In genomic region chr6:34697544-34697836, GRCh38 we compare ENCODE assay signal across 1 cellular context.
TF ChIP-seq lines count a peak whose summit lies in the region.

No MANE protein-coding gene starts in this region.

TF ChIP-seq in K562, 482 proteins besides CTCF, POLR2A, EP300 and RAD21 (continued from another document):
- TF ChIP-seq ZNF277 (CRISPR knock-in tag; IDR thresholded peaks at IDR 0.05; ENCODE audit: borderline replicate concordance) = no peak
- no peak for TF ChIP-seq PKNOX1 (IDR thresholded peaks at IDR 0.05)
- TF ChIP-seq BCL6 (CRISPR knock-in tag; IDR thresholded peaks at IDR 0.05) = no peak
- TF ChIP-seq KLF1 (tag; IDR thresholded peaks at IDR 0.05) = no peak
- no peak for TF ChIP-seq MXI1 (IDR thresholded peaks at IDR 0.05; ENCODE audit: low read depth, low read length)
- no peak for TF ChIP-seq CREBBP (IDR thresholded peaks at IDR 0.05; ENCODE audit: low read depth, low read length)
- no peak for TF ChIP-seq MAX (CRISPR knock-in tag; IDR thresholded peaks at IDR 0.05)
- TF ChIP-seq RAD51 (IDR thresholded peaks at IDR 0.05; ENCODE audit: borderline replicate concordance, low read depth) = no peak
- TF ChIP-seq BRF2 (IDR thresholded peaks at IDR 0.05; ENCODE audit: borderline replicate concordance, insufficient read depth, insufficient read length) = no peak
- no peak; the same call in 1 of the 2 replicates for TF ChIP-seq ZNF740 (CRISPR knock-in tag; IDR thresholded peaks at IDR 0.05)
- TF ChIP-seq ZNF740 (tag; IDR thresholded peaks at IDR 0.05) = peak in 1 of 2 experiments; percentile 43; a peak in 2 of 4 replicates
- no peak for TF ChIP-seq THRA (IDR thresholded peaks at IDR 0.05)
- TF ChIP-seq ZNF263 (CRISPR knock-in tag; IDR thresholded peaks at IDR 0.05; ENCODE audit: borderline replicate concordance) = no peak
- TF ChIP-seq ESRRA (IDR thresholded peaks at IDR 0.05; ENCODE audit: borderline replicate concordance, low read depth) = no peak
- no peak for TF ChIP-seq CEBPZ (IDR thresholded peaks at IDR 0.05; ENCODE audit: borderline replicate concordance, low read depth, low read length)
- TF ChIP-seq MTA1 (IDR thresholded peaks at IDR 0.05; ENCODE audit: borderline replicate concordance) = no peak
- TF ChIP-seq ZBTB7A (IDR thresholded peaks at IDR 0.05; ENCODE audit: borderline replicate concordance, control insufficient read depth, low read depth, low read length) = no peak
- no peak for TF ChIP-seq NR2C2 (CRISPR knock-in tag; IDR thresholded peaks at IDR 0.05)
- TF ChIP-seq NR2C2 (tag; IDR thresholded peaks at IDR 0.05) = no peak
- no peak for TF ChIP-seq E2F1 (CRISPR knock-in tag; IDR thresholded peaks at IDR 0.05)
- no peak for TF ChIP-seq CEBPB (tag; IDR thresholded peaks at IDR 0.05)
- no peak for TF ChIP-seq ZNF77 (CRISPR knock-in tag; IDR thresholded peaks at IDR 0.05)
- no peak for TF ChIP-seq CXXC5 (CRISPR knock-in tag; IDR thresholded peaks at IDR 0.05)
- no peak for TF ChIP-seq SETDB1 (IDR thresholded peaks at IDR 0.05; ENCODE audit: low read length)
- no peak for TF ChIP-seq ARID3B (CRISPR knock-in tag; IDR thresholded peaks at IDR 0.05; ENCODE audit: borderline replicate concordance)
- no peak for TF ChIP-seq DPF2 (IDR thresholded peaks at IDR 0.05)
TF ChIP-seq in K562: peak in this region for 6.
